ENCODE assay signal across 9 cellular contexts in the genomic region with DNA sequence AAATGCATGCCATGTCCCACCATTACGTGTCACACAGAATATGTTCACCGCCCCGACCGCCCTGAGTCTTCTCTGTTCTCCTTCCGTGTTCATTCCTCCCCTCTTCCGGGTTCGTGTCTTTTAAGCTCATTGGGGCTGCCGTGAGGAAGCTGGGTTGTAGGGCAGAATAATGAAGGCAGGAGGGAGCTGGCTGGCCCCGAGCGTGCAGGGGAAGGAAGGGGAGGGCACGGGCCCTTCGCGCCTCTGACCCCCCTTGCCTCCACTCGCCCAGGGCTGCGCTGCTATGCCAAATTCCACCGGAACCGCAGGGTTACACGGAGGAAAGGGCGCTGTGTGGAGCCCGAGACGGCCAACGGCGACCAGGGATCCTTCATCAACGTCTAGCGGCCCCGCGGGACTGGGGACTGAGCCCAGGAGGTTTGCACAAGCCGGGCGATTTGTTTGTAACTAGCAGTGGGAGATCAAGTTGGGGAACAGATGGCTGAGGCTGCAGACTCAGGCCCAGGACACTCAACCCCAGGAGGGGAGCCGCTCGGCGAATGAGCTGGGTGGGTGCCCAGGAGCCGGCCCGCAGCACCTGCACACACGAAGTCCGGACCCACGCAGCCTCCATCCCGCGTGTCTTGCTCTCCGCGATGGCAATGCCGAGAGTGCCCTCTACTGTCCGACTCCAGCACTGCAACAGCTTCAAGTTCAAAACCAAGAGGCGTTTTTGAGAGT. TPM values are rescaled to one million over a fixed set of nuclear protein-coding genes. Genes with fewer than 3 reads are reported as not detected.
DNase-seq lines count a peak whose midpoint lies in the region; ATAC-seq, FAIRE-seq and TF ChIP-seq lines count a peak whose summit lies in the region.
"Had no signal": no experiment of that assay in that cellular context is flagged by ENCODE, and none has a peak within 500 bp of the region (broad histone marks: within the 10 kb centered on the region; RNA-seq: fewer than 3 reads in every experiment).

No MANE protein-coding gene starts in this region.

- peak overlapping the region; percentile 55 for H3K4me3 ChIP-seq in GM23248
- H3K4me3 ChIP-seq in cardiac fibroblast (replicated peaks in 1 of 2; ENCODE audit: low read depth in 2 of 2, low read length in 2 of 2) = peak overlapping the region; percentile 13 to 30
- H3K4me3 ChIP-seq in kidney (ENCODE audit: low read length in 2 of 2) = peak overlapping the region; percentile 33 to 42

- intact Hi-C loops in kidney (cut with DNase I) = loop anchor here (10.0 kb wide), 1 partner anchor 55 kb away; a partner anchor contains a TSS

- H3K9me2 ChIP-seq in GM23248 (ENCODE audit: insufficient read depth) = no peaks in the 10 kb centered on the region

- peak overlapping the region; percentile 41; the same call in 1 of the 2 replicates for H3K9ac ChIP-seq in GM23248
- H3K9ac ChIP-seq in kidney (ENCODE audit: low read length in 2 of 2) = peak overlapping the region in 1 of 2 donors; percentile 16

- H3K36me3 ChIP-seq in GM23248 (ENCODE audit: low read depth) (no peaks in the 10 kb centered on the region), kidney (ENCODE audit: control insufficient read depth in 1 of 2, insufficient read depth in 2 of 2, low read length in 2 of 2) (no peaks in the 10 kb centered on the region)

- peak overlapping the region; percentile 71 for H3K4me2 ChIP-seq in GM23248 (ENCODE audit: unreplicated experiment)

- no peak for FAIRE-seq in kidney (lab: Jason Lieb, UNC)

- H3K27me3 ChIP-seq in GM23248 (replicated peaks; ENCODE audit: insufficient read depth) = peaks cover 19% of the 10 kb centered on the region; the same call in 1 of the 2 replicates

- peak overlapping the region; percentile 63 for H2AFZ ChIP-seq in GM23248

- in situ Hi-C loops in GM23248 (cut with MboI) = loop anchor here (5.0 kb wide), 1 partner anchor 62 kb away; no protein-coding TSS in a partner anchor

- TF ChIP-seq CTCF in cardiac fibroblast (IDR thresholded peaks at IDR 0.05; ENCODE audit: low read depth, low read length) (peak; percentile 97), kidney (IDR thresholded peaks at IDR 0.05; ENCODE audit: borderline replicate concordance, extremely low read depth, insufficient read depth) (peak; percentile 98)

- no peak overlapping the region for H3K27ac ChIP-seq in GM23248
- H3K27ac ChIP-seq in kidney (ENCODE audit: low read depth in 2 of 2, low read length in 2 of 2) = no peak overlapping the region

- H3K79me2 ChIP-seq in GM23248 (ENCODE audit: insufficient read depth) = no peaks in the 10 kb centered on the region

- H3K9me3 ChIP-seq in GM23248 (ENCODE audit: low read depth) = no peaks in the 10 kb centered on the region
- no peaks in the 10 kb centered on the region for H3K9me3 ChIP-seq in kidney (ENCODE audit: control insufficient read depth in 1 of 2, low read length in 2 of 2)

- no peaks in the 10 kb centered on the region for H4K20me1 ChIP-seq in GM23248 (ENCODE audit: insufficient read depth)

- no peaks in the 10 kb centered on the region for H3F3A ChIP-seq in GM23248 (ENCODE audit: insufficient read depth)

- no peak for ATAC-seq in GM18907 (IDR thresholded peaks at IDR 0.05; ENCODE audit: unreplicated experiment)

- WGBS in GM23248 (ENCODE audit: low coverage in 1 of 2, low lambda C conversion rate in 2 of 2, missing lambda C conversion rate in 2 of 2), 2 experiments = 9 to 11% methylated on average over 42 to 44 of the region's 44 CpGs

- peak; percentile 87 for DNase-seq in CD1c-positive myeloid dendritic cell (ENCODE audit: extremely low spot score)
- DNase-seq in GM23248 = peak; percentile 64
- DNase-seq in NCI-H2196 (lab: John Stamatoyannopoulos, UW; ENCODE audit: unreplicated experiment) = peak; percentile 62
- peak; percentile 67 to 86 (median 77) for DNase-seq in activated CD4-positive, CD25-positive, alpha-beta regulatory T cell (lab: John Stamatoyannopoulos, UW)
- DNase-seq in cardiac fibroblast (ENCODE audit: low read depth in 2 of 2) = peak; percentile 74 to 77
- peak; percentile 93 for DNase-seq in kidney
- DNase-seq in stimulated activated CD4-positive, alpha-beta T cell treated with anti-CD3 and anti-CD28 coated beads, Interleukin-15, amount 100 ng/mL, for 24 hours = peak; percentile 88

- H3K4me1 ChIP-seq in GM23248 (ENCODE audit: insufficient read depth) = no peaks in the 10 kb centered on the region
- peaks cover 0 to 6% of the 10 kb centered on the region in 2 donors for H3K4me1 ChIP-seq in kidney (ENCODE audit: control insufficient read depth in 1 of 2, insufficient read depth in 1 of 2, low read depth in 1 of 2, low read length in 2 of 2)

RNA-seq across cellular contexts. Expression of a gene that starts 16.5 kb away (rescaled TPM):
- total RNA-seq in GM23248 (2014; rRNA removed; shearing (Covaris generic)) = 86.8 and 113 TPM in 2 replicates
- polyA plus RNA-seq in GM23248 (2016; fragmentation: Nextera tagmentation; extraction: Ambion mirVana) = 121 TPM in 2 replicates
- 66.1 TPM for total RNA-seq in kidney
- 140 TPM for polyA plus RNA-seq in kidney (ENCODE audit: insufficient read depth, low read depth, low replicate concordance)

RNA-seq across cellular contexts. Expression of a gene that starts 28.0 kb away (rescaled TPM):
- total RNA-seq in GM23248 (2014; rRNA removed; shearing (Covaris generic)) = 0.11 TPM in 1 of 2 replicates, not detected in the other
- polyA plus RNA-seq in GM23248 (2016; fragmentation: Nextera tagmentation; extraction: Ambion mirVana) (0.04 and 0.06 TPM in 2 replicates), kidney (ENCODE audit: insufficient read depth, low read depth, low replicate concordance) (0.17 TPM)
- 0.28 TPM for total RNA-seq in kidney

RNA-seq across cellular contexts. Expression of a gene that starts 38.5 kb away (rescaled TPM):
- 54.5 and 61.2 TPM in 2 replicates for total RNA-seq in GM23248 (2014; rRNA removed; shearing (Covaris generic))
- polyA plus RNA-seq in GM23248 (2016; fragmentation: Nextera tagmentation; extraction: Ambion mirVana) = 67.8 and 70.6 TPM in 2 replicates
- 36.8 TPM for total RNA-seq in kidney
- polyA plus RNA-seq in kidney (ENCODE audit: insufficient read depth, low read depth, low replicate concordance) = 51.7 TPM

RNA-seq across cellular contexts. Expression of a gene that starts 42.5 kb away (rescaled TPM):
- total RNA-seq in GM23248 (2014; rRNA removed; shearing (Covaris generic)) = not detected in 2 replicates
- polyA plus RNA-seq in GM23248 (2016; fragmentation: Nextera tagmentation; extraction: Ambion mirVana) (0.43 TPM in 1 of 2 replicates, not detected in the other), kidney (ENCODE audit: insufficient read depth, low read depth, low replicate concordance) (1.9 TPM)
- total RNA-seq in kidney = 4.2 TPM
- total RNA-seq: T-helper 1 cell treated with Interleukin-12 subunit alpha and Interleukin-12 subunit beta and Interleukin-4 antibody, amounts not matched to agents 30 ng/mL and 1 ng/mL, for 36 hours had no signal

RNA-seq across cellular contexts. Expression of a gene that starts 55.5 kb away (rescaled TPM):
- total RNA-seq in GM23248 (2014; rRNA removed; shearing (Covaris generic)) = 9.4 and 10.9 TPM in 2 replicates
- polyA plus RNA-seq in GM23248 (2016; fragmentation: Nextera tagmentation; extraction: Ambion mirVana) (11.8 TPM in 2 replicates), kidney (ENCODE audit: insufficient read depth, low read depth, low replicate concordance) (11.2 TPM)
- 8.1 TPM for total RNA-seq in kidney
